ENCODE assay signal across 8 cellular contexts in genomic region chr16:48505705-48506104, GRCh38.
"Had no signal": no experiment of that assay in that cellular context is flagged by ENCODE, and none has a peak within 500 bp of the region (broad histone marks: within the 10 kb centered on the region; RNA-seq: fewer than 3 reads in every experiment).

No MANE protein-coding gene starts in this region.

- DNase-seq: GM23248, GOT3, H7, HFFc6 had no signal

- H3K4me1 ChIP-seq: HAP-1 had no signal

- H2AFZ ChIP-seq: GM23248 had no signal

- H3K4me3 ChIP-seq: GM23248, HAP-1, K562 had no signal

- ATAC-seq: HCT116, K562 had no signal

- H3K9ac ChIP-seq: GM23248 had no signal

- H3K36me3 ChIP-seq: HAP-1 had no signal

- H3K27ac ChIP-seq: GM23248 had no signal

- H3K9me3 ChIP-seq: HAP-1 had no signal

- FAIRE-seq: HTR-8/SVneo, K562 had no signal
